In the genomic region with DNA sequence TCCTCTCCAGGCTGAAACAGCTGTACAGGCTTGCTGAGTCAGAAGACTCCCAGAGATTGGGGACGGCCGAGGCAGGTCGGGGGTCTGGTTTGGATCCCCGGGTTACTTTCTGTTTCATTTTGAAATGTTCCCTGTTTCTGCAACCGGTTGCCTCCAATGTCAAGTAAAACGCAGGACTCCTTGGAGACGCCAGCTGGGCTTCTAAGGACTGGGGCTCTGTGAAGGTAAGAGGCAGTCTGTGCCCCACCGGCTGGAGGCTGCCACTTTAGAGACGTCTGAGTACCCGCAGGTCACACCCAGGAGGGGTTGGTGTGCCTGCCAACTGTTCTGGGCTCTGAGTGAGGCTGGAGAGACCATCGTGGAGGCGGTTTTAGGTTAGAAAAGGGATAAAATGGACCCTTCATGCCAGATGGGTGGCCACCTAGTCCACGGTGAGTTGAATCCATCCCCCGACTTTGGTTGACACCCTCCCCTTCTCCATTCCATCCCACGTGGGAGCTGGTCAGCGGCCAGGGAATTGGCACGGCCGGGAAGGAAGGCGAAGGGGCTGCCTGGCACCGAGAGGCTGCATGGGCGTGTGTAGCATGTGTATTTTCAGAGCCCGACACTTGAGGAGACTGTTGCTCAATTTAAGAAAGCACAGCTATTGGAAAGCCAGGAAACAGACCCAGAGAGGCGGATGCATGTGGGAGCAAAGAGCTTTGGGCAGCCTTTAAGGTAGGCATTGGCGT, we compare ENCODE assay signal across 8 cellular contexts.
A peak's percentile ranks its signal among the peaks of the same experiment; 100 is the strongest.
DNase-seq lines count a peak whose midpoint lies in the region; ATAC-seq and TF ChIP-seq lines count a peak whose summit lies in the region.

No MANE protein-coding gene starts in this region.

- ATAC-seq in WTC11 (peak; percentile 32), GM18861 (IDR thresholded peaks at IDR 0.05; ENCODE audit: unreplicated experiment) (no peak), HG02981 (IDR thresholded peaks at IDR 0.05; ENCODE audit: unreplicated experiment) (no peak)

- peaks cover 30 to 37% of the 10 kb centered on the region in 2 donors for H3K27me3 Mint-ChIP-seq in CD4-positive, alpha-beta memory T cell
- H3K27me3 Mint-ChIP-seq in IgD-negative memory B cell: peaks cover 27% of the 10 kb centered on the region
- H3K27me3 Mint-ChIP-seq in WTC11 (ENCODE audit: low read depth): peaks cover 79% of the 10 kb centered on the region

- peak in 4 of 5 donors; percentile 0 to 5 (median 2) for DNase-seq in CD4-positive, alpha-beta memory T cell
- DNase-seq in WTC11 (ENCODE audit: low spot score) (peak; percentile 21), left kidney (ENCODE audit: low read depth, low spot score) (peak; percentile 71)
- DNase-seq in stimulated activated CD4-positive, alpha-beta T cell treated with anti-CD3 and anti-CD28 coated beads, Interleukin-15, amount 100 ng/mL, for 24 hours: peak; percentile 16

- H3K27ac Mint-ChIP-seq in CD4-positive, alpha-beta memory T cell: peak overlapping the region in 3 of 7 donors; percentile 13 to 39 (median 13)
- H3K27ac Mint-ChIP-seq in IgD-negative memory B cell (peak overlapping the region in 1 of 3 donors; percentile 75), WTC11 (no peak overlapping the region)

- H3K4me1 Mint-ChIP-seq in CD4-positive, alpha-beta memory T cell: peaks cover 9 to 26% (median 21%) of the 10 kb centered on the region in 4 donors
- peaks cover 6 to 16% (median 13%) of the 10 kb centered on the region in 3 donors for H3K4me1 Mint-ChIP-seq in IgD-negative memory B cell
- H3K4me1 Mint-ChIP-seq in WTC11: peaks cover 43% of the 10 kb centered on the region

- peaks cover 11% of the 10 kb centered on the region for H3K4me1 ChIP-seq in CD4-positive, alpha-beta memory T cell (ENCODE audit: insufficient read depth, low read length)
- peaks cover 0 to 12% of the 10 kb centered on the region in 2 donors for H3K4me1 ChIP-seq in duodenal mucosa (ENCODE audit: control insufficient read depth in 1 of 2, insufficient read depth in 2 of 2, low read length in 2 of 2)

- H3K9me3 Mint-ChIP-seq in CD4-positive, alpha-beta memory T cell: peaks cover 0 to 4% (median 0%) of the 10 kb centered on the region in 8 donors
- no peaks in the 10 kb centered on the region for H3K9me3 Mint-ChIP-seq in IgD-negative memory B cell
- no peaks in the 10 kb centered on the region for H3K9me3 Mint-ChIP-seq in WTC11

- CTCF ChIA-PET in CD4-positive, alpha-beta memory T cell (lab: Charles Lee; ENCODE audit: partially characterized antibody): interaction anchor here (1.4 kb wide), 1 partner anchor 18 kb away, joined by 4 read pairs; no protein-coding TSS in a partner anchor
- CTCF ChIA-PET in WTC11 (lab: Charles Lee): interaction anchor here (0.6 to 1.8 kb wide), 10 partner anchors 46 to 1998 kb away, joined by 3 to 12 read pairs (median 4); no protein-coding TSS in a partner anchor

- intact Hi-C loops in CD4-positive, alpha-beta memory T cell (cut with micrococcal nuclease): no loop called here

- POLR2A ChIA-PET in CD4-positive, alpha-beta memory T cell (lab: Charles Lee; ENCODE audit: partially characterized antibody): no interaction called here
- POLR2A ChIA-PET in WTC11 (lab: Charles Lee): interaction anchor here (0.6 to 0.9 kb wide), 3 partner anchors 14 to 71 kb away, joined by 3 to 4 read pairs (median 3); no protein-coding TSS in a partner anchor

- H3K36me3 Mint-ChIP-seq in CD4-positive, alpha-beta memory T cell: no peaks in the 10 kb centered on the region
- H3K36me3 Mint-ChIP-seq in IgD-negative memory B cell (no peaks in the 10 kb centered on the region), WTC11 (no peaks in the 10 kb centered on the region)

- no peak for TF ChIP-seq CTCF in WTC11 (IDR thresholded peaks at IDR 0.05)

- H3K9me3 ChIP-seq in CD4-positive, alpha-beta memory T cell (ENCODE audit: control insufficient read depth in 1 of 2, low read length in 2 of 2): no peaks in the 10 kb centered on the region
- H3K9me3 ChIP-seq in duodenal mucosa (ENCODE audit: control insufficient read depth in 1 of 2, low read length in 2 of 2): no peaks in the 10 kb centered on the region

- peak overlapping the region; percentile 75 to 83 for H3K9ac ChIP-seq in duodenal mucosa (ENCODE audit: low read depth in 1 of 2, low read length in 2 of 2)

- H3K27ac ChIP-seq in CD4-positive, alpha-beta memory T cell (ENCODE audit: low read depth, low read length): no peak overlapping the region
- peak overlapping the region; percentile 59 for H3K27ac ChIP-seq in duodenal mucosa (ENCODE audit: low read depth, low read length)

- H3K27me3 ChIP-seq in CD4-positive, alpha-beta memory T cell (ENCODE audit: insufficient read depth, low read length): peaks cover 8% of the 10 kb centered on the region
- no peaks in the 10 kb centered on the region for H3K27me3 ChIP-seq in duodenal mucosa (ENCODE audit: control insufficient read depth in 1 of 2, insufficient read depth in 2 of 2, low read length in 2 of 2)

- no peaks in the 10 kb centered on the region for H3K36me3 ChIP-seq in CD4-positive, alpha-beta memory T cell (ENCODE audit: insufficient read depth, low read length)
- no peaks in the 10 kb centered on the region for H3K36me3 ChIP-seq in duodenal mucosa (ENCODE audit: control insufficient read depth in 1 of 2, insufficient read depth in 2 of 2, low read length in 2 of 2)

- H3K4me3 ChIP-seq in CD4-positive, alpha-beta memory T cell (ENCODE audit: low read length in 2 of 2): peak overlapping the region; percentile 14 to 53
- peak overlapping the region; percentile 89 to 93 for H3K4me3 ChIP-seq in duodenal mucosa (ENCODE audit: low read depth in 1 of 2, low read length in 2 of 2)

- H3K4me3 Mint-ChIP-seq in CD4-positive, alpha-beta memory T cell: peak overlapping the region; percentile 84 to 92 (median 87)
- H3K4me3 Mint-ChIP-seq in IgD-negative memory B cell: peak overlapping the region; percentile 77 to 96 (median 89)
- peak overlapping the region; percentile 67 for H3K4me3 Mint-ChIP-seq in WTC11

TF ChIP-seq in WTC11, 78 proteins besides CTCF, POLR2A, EP300 and RAD21 (continues in another document):
- TF ChIP-seq, protein P1, sequence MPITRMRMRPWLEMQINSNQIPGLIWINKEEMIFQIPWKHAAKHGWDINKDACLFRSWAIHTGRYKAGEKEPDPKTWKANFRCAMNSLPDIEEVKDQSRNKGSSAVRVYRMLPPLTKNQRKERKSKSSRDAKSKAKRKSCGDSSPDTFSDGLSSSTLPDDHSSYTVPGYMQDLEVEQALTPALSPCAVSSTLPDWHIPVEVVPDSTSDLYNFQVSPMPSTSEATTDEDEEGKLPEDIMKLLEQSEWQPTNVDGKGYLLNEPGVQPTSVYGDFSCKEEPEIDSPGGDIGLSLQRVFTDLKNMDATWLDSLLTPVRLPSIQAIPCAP (CRISPR knock-in tag; IDR thresholded peaks at IDR 0.05): no peak
- TF ChIP-seq, protein P2, sequence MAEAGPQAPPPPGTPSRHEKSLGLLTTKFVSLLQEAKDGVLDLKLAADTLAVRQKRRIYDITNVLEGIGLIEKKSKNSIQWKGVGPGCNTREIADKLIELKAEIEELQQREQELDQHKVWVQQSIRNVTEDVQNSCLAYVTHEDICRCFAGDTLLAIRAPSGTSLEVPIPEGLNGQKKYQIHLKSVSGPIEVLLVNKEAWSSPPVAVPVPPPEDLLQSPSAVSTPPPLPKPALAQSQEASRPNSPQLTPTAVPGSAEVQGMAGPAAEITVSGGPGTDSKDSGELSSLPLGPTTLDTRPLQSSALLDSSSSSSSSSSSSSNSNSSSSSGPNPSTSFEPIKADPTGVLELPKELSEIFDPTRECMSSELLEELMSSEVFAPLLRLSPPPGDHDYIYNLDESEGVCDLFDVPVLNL (CRISPR knock-in tag; IDR thresholded peaks at IDR 0.05; ENCODE audit: borderline replicate concordance, low read depth): no peak
- no peak for TF ChIP-seq RORB (CRISPR knock-in tag; IDR thresholded peaks at IDR 0.05)
- TF ChIP-seq, protein P3, sequence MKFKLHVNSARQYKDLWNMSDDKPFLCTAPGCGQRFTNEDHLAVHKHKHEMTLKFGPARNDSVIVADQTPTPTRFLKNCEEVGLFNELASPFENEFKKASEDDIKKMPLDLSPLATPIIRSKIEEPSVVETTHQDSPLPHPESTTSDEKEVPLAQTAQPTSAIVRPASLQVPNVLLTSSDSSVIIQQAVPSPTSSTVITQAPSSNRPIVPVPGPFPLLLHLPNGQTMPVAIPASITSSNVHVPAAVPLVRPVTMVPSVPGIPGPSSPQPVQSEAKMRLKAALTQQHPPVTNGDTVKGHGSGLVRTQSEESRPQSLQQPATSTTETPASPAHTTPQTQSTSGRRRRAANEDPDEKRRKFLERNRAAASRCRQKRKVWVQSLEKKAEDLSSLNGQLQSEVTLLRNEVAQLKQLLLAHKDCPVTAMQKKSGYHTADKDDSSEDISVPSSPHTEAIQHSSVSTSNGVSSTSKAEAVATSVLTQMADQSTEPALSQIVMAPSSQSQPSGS (CRISPR knock-in tag; IDR thresholded peaks at IDR 0.05; ENCODE audit: borderline replicate concordance, low read depth): no peak
- no peak for TF ChIP-seq NR2C2 (CRISPR knock-in tag; IDR thresholded peaks at IDR 0.05)
- TF ChIP-seq ZNF317 (CRISPR knock-in tag; IDR thresholded peaks at IDR 0.05; ENCODE audit: borderline replicate concordance, low read depth): no peak
- TF ChIP-seq, protein P4, sequence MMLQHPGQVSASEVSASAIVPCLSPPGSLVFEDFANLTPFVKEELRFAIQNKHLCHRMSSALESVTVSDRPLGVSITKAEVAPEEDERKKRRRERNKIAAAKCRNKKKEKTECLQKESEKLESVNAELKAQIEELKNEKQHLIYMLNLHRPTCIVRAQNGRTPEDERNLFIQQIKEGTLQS (CRISPR knock-in tag; conservative IDR thresholded peaks at IDR 0.05): no peak
- TF ChIP-seq JAZF1 (CRISPR knock-in tag; IDR thresholded peaks at IDR 0.05): no peak
- TF ChIP-seq NFATC4 (CRISPR knock-in tag; IDR thresholded peaks at IDR 0.05): no peak
- TF ChIP-seq, protein P5, sequence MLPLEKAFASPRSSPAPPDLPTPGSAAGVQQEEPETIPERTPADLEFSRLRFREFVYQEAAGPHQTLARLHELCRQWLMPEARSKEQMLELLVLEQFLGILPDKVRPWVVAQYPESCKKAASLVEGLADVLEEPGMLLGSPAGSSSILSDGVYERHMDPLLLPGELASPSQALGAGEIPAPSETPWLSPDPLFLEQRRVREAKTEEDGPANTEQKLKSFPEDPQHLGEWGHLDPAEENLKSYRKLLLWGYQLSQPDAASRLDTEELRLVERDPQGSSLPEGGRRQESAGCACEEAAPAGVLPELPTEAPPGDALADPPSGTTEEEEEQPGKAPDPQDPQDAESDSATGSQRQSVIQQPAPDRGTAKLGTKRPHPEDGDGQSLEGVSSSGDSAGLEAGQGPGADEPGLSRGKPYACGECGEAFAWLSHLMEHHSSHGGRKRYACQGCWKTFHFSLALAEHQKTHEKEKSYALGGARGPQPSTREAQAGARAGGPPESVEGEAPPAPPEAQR (CRISPR knock-in tag; IDR thresholded peaks at IDR 0.05): no peak
- TF ChIP-seq ZNF423 (CRISPR knock-in tag; IDR thresholded peaks at IDR 0.05): no peak
- TF ChIP-seq EMX1 (CRISPR knock-in tag; IDR thresholded peaks at IDR 0.05): no peak
- no peak for TF ChIP-seq SMAD4 (CRISPR knock-in tag; IDR thresholded peaks at IDR 0.05)

Comparison
In these comparisons a context has a peak if more than half of its experiments do, and no peak if none do; other contexts are left out.
1. DNase-seq: peak in every context shown above with its lines; median percentile 71 in left kidney; 21 in WTC11; 16 in stimulated activated CD4-positive, alpha-beta T cell treated with anti-CD3 and anti-CD28 coated beads, Interleukin-15, amount 100 ng/mL, for 24 hours; 2 in CD4-positive, alpha-beta memory T cell.